ENCODE assay signal across 25 cellular contexts in the genomic region with DNA sequence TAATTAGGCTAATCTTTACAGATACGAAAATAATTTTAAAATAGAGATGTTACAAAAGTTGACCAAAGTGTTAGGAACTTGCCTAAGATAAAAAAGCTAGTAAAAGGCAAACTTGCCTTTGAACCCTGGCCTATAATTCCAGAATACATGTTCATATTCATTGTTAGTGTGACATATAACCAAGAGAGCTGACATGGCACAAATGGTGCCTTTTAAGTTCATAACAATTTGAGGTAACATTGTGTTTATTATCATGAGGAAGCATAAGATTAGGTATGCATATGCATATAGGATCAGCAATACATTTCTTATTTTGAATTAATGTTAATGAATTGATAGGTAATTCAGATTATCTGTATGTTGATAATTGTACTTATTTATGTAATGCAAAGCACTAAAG.
"Had no signal": no experiment of that assay in that cellular context is flagged by ENCODE, and none has a peak within 500 bp of the region (broad histone marks: within the 10 kb centered on the region; RNA-seq: fewer than 3 reads in every experiment).

No MANE protein-coding gene starts in this region.

- H3K4me1 ChIP-seq: colonic mucosa, esophagus squamous epithelium, gastrocnemius medialis, heart right ventricle, left lung, lower lobe of right lung had no signal

- FAIRE-seq: endometrium, islet of Langerhans, keratinocyte had no signal

- H3K4me3 ChIP-seq: colonic mucosa, esophagus squamous epithelium, gastrocnemius medialis, heart right ventricle, left lung, lower lobe of right lung, mucosa of descending colon had no signal

- H3K27ac ChIP-seq: colonic mucosa, epithelial cell of prostate, esophagus squamous epithelium, gastrocnemius medialis, heart right ventricle, left lung, lower lobe of right lung had no signal

- H3K36me3 ChIP-seq: colonic mucosa, esophagus squamous epithelium, gastrocnemius medialis, heart right ventricle, left lung, lower lobe of right lung had no signal

- ATAC-seq: effector memory CD8-positive, alpha-beta T cell; esophagus mucosa; gastrocnemius medialis; heart right ventricle; left cardiac atrium; left lung; left ventricle myocardium superior; lower lobe of right lung; mucosa of descending colon had no signal

- H3K27me3 ChIP-seq: colonic mucosa, esophagus squamous epithelium, gastrocnemius medialis, heart right ventricle, left lung had no signal

- H3K9me3 ChIP-seq: colonic mucosa, gastrocnemius medialis, left lung, lower lobe of right lung had no signal

- DNase-seq: colonic mucosa; cortex of kidney; effector CD8-positive, alpha-beta T cell; effector memory CD8-positive, alpha-beta T cell; endodermal cell; erythroblast; esophagus squamous epithelium; foreskin fibroblast; foreskin melanocyte; gastrocnemius medialis; glutamatergic neuron; head of caudate nucleus; heart right ventricle; hippocampal formation; left cardiac atrium; left lung; left ventricle myocardium superior; lower lobe of right lung; mesenchymal stem cell; mucosa of descending colon had no signal
